In the genomic region with DNA sequence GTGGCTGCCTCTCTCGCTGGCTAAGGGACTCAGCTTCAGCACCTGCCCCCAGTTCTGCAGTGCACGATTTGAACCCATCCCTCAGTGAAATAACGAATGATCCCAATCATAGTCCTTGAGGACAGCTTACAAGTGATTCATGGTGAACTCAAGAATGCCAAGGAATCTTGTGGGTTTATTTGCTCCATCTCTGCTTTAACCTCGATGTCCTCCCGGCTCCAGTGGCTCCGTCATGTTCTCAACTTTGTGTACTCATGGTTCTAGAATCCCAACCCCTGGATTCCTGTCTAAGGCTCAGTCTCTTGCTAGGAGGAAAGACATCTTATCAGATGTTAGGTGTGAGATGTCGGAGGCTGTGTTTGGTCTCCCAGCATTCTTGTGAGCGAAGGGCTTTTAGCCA, we compare ENCODE assay signal across 23 cellular contexts. TPM values are rescaled to one million over a fixed set of nuclear protein-coding genes. Genes with fewer than 3 reads are reported as not detected.
A peak's percentile ranks its signal among the peaks of the same experiment; 100 is the strongest.
DNase-seq lines count a peak whose midpoint lies in the region; ATAC-seq, FAIRE-seq and TF ChIP-seq lines count a peak whose summit lies in the region.
"Had no signal": no experiment of that assay in that cellular context is flagged by ENCODE, and none has a peak within 500 bp of the region (broad histone marks: within the 10 kb centered on the region; RNA-seq: fewer than 3 reads in every experiment).

No MANE protein-coding gene starts in this region.

- H3K36me3 Mint-ChIP-seq in stimulated activated memory B cell treated with anti-CD40 and anti-IgM and Interleukin-4, amounts not matched to agents 10 μg/mL and 1 μg/mL and 100 μg/mL, for 72 hours: peaks cover 10% of the 10 kb centered on the region
- H3K36me3 Mint-ChIP-seq in type B pancreatic cell: no peaks in the 10 kb centered on the region

- H3K9me3 Mint-ChIP-seq in stimulated activated memory B cell treated with anti-CD40 and anti-IgM and Interleukin-4, amounts not matched to agents 10 μg/mL and 1 μg/mL and 100 μg/mL, for 72 hours: peaks cover 4% of the 10 kb centered on the region
- H3K9me3 Mint-ChIP-seq in type B pancreatic cell: peaks cover 4% of the 10 kb centered on the region

- H3K4me3 ChIP-seq in fibroblast of mammary gland (ENCODE audit: control insufficient read depth, low read depth, low read length): no peak overlapping the region
- H3K4me3 ChIP-seq: BLaER1 treated with 17β-estradiol and CSF1 and Interleukin-3, amounts not matched to agents 10 nM and 100 nM; K562; prostate gland; tibial nerve had no signal

- peak; percentile 19 for DNase-seq in GM04504 (ENCODE audit: low read depth)
- peak; percentile 45 for DNase-seq in RCC 7860 (ENCODE audit: low spot score)
- DNase-seq in fibroblast of mammary gland (ENCODE audit: low read depth): peak; percentile 85
- no peak for DNase-seq in T-helper 2 cell
- no peak for DNase-seq in type B pancreatic cell (ENCODE audit: extremely low spot score, unreplicated experiment)
- DNase-seq in HEK293T (ENCODE audit: extremely low spot score): no peak
- DNase-seq: activated CD4-positive, alpha-beta T cell treated with anti-CD3 and anti-CD28 coated beads, Interleukin-2, amount 50 U/mL, for 1 hour; activated CD8-positive, alpha-beta memory T cell treated with anti-CD3 and anti-CD28 coated beads, Interleukin-2, amount 50 U/mL, for 48 hours; left cardiac atrium; NCI-H187 treated with DMSO at 0.1 percent for 48 hours; OCI-M1; SIG-M5; small intestine; stimulated activated CD4-positive, alpha-beta T cell treated with anti-CD3 and anti-CD28 coated beads, Interleukin-2, amount 100 ng/mL, for 48 hours; stimulated activated naive CD8-positive, alpha-beta T cell treated with anti-CD3 and anti-CD28 coated beads, Interleukin-15, amount 100 ng/mL, for 72 hours; T-helper 1 cell had no signal

- H3K4me3 Mint-ChIP-seq in stimulated activated memory B cell treated with anti-CD40 and anti-IgM and Interleukin-4, amounts not matched to agents 10 μg/mL and 1 μg/mL and 100 μg/mL, for 72 hours: no peak overlapping the region
- no peak overlapping the region for H3K4me3 Mint-ChIP-seq in type B pancreatic cell
- H3K4me3 Mint-ChIP-seq: stimulated activated naive CD8-positive, alpha-beta T cell treated with anti-CD3 and anti-CD28 coated beads, Interleukin-15, amount 100 ng/mL, for 72 hours had no signal

- no peak for ATAC-seq in stimulated activated memory B cell treated with anti-CD40 and anti-IgM and Interleukin-4, amounts not matched to agents 10 μg/mL and 1 μg/mL and 100 μg/mL, for 72 hours
- ATAC-seq: K562; left cardiac atrium; stimulated activated naive CD8-positive, alpha-beta T cell treated with anti-CD3 and anti-CD28 coated beads, Interleukin-15, amount 100 ng/mL, for 72 hours had no signal

- POLR2A ChIA-PET in HEK293T (lab: Yijun Ruan, JAX): interaction anchor here (0.6 kb wide), 1 partner anchor 43 kb away, joined by 3 read pairs; no protein-coding TSS in a partner anchor

- TF ChIP-seq CTCF in fibroblast of mammary gland (conservative IDR thresholded peaks at IDR 0.05; ENCODE audit: control insufficient read depth, insufficient read depth, low read depth, low read length) (no peak), type B pancreatic cell (conservative IDR thresholded peaks at IDR 0.05) (no peak)

- H3K27ac Mint-ChIP-seq in stimulated activated memory B cell treated with anti-CD40 and anti-IgM and Interleukin-4, amounts not matched to agents 10 μg/mL and 1 μg/mL and 100 μg/mL, for 72 hours: peak overlapping the region; percentile 14
- H3K27ac Mint-ChIP-seq in type B pancreatic cell: no peak overlapping the region

- H3K27me3 Mint-ChIP-seq in stimulated activated memory B cell treated with anti-CD40 and anti-IgM and Interleukin-4, amounts not matched to agents 10 μg/mL and 1 μg/mL and 100 μg/mL, for 72 hours: no peaks in the 10 kb centered on the region
- H3K27me3 Mint-ChIP-seq in type B pancreatic cell: peaks cover 36% of the 10 kb centered on the region

- FAIRE-seq in RCC 7860 (lab: Jason Lieb, UNC): no peak
- FAIRE-seq: K562, small intestine had no signal

- CTCF ChIA-PET in HEK293T (lab: Yijun Ruan, JAX): no interaction called here

- H3K4me1 Mint-ChIP-seq in stimulated activated memory B cell treated with anti-CD40 and anti-IgM and Interleukin-4, amounts not matched to agents 10 μg/mL and 1 μg/mL and 100 μg/mL, for 72 hours: peaks cover 23% of the 10 kb centered on the region
- H3K4me1 Mint-ChIP-seq in type B pancreatic cell (ENCODE audit: unreplicated experiment): no peaks in the 10 kb centered on the region

TF ChIP-seq in HEK293T, 16 proteins besides CTCF, POLR2A, EP300 and RAD21:
- TF ChIP-seq HDGF (IDR thresholded peaks at IDR 0.05; ENCODE audit: borderline replicate concordance) (no peak), FOXM1 (IDR thresholded peaks at IDR 0.05; ENCODE audit: borderline replicate concordance) (no peak), ELF4 (IDR thresholded peaks at IDR 0.05) (no peak), BHLHE40 (IDR thresholded peaks at IDR 0.05; ENCODE audit: borderline replicate concordance) (no peak), LEF1 (IDR thresholded peaks at IDR 0.05; ENCODE audit: borderline replicate concordance) (no peak), ARNT (IDR thresholded peaks at IDR 0.05) (no peak), SUZ12 (IDR thresholded peaks at IDR 0.05) (no peak), NFRKB (IDR thresholded peaks at IDR 0.05) (no peak), L3MBTL2 (conservative IDR thresholded peaks at IDR 0.05) (no peak), FOXA1 (IDR thresholded peaks at IDR 0.05) (no peak), SP1 (IDR thresholded peaks at IDR 0.05) (no peak), TARDBP (IDR thresholded peaks at IDR 0.05) (no peak), ZNF384 (IDR thresholded peaks at IDR 0.05) (no peak)

RNA-seq across cellular contexts. Expression of gene GTSF1L, which starts 29.0 kb away (rescaled TPM):
- total RNA-seq in type B pancreatic cell (ENCODE audit: low replicate concordance): not detected in 2 replicates
- total RNA-seq: cardiac septum, dermis blood vessel endothelial cell, K562, left cardiac atrium, tibial nerve had no signal

Comparison
In these comparisons a context has a peak if more than half of its experiments do, and no peak if none do; other contexts are left out.
1. DNase-seq: peak in GM04504 (single experiment), RCC 7860 (single experiment) and fibroblast of mammary gland (single experiment); none in T-helper 2 cell (0 of 5), type B pancreatic cell (single experiment) and HEK293T (single experiment).